Comparison of ENCODE assay signal across 8 cellular contexts in the genomic region with DNA sequence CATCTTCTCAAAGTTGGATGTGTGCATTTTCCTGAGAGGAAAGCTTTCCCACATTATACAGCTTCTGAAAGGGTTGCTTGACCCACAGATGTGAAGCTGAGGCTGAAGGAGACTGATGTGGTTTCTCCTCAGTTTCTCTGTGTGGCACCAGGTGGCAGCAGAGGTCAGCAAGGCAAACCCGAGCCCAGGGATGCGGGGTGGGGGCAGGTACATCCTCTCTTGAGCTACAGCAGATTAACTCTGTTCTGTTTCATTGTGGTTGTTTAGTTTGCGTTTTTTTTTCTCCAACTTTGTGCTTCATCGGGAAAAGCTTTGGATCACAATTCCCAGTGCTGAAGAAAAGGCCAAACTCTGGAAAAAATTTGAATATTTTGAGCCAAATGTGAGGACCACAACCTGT. TPM values are rescaled to one million over a fixed set of nuclear protein-coding genes. Genes with fewer than 3 reads are reported as not detected.
"Had no signal": no experiment of that assay in that cellular context is flagged by ENCODE, and none has a peak within 500 bp of the region (broad histone marks: within the 10 kb centered on the region; RNA-seq: fewer than 3 reads in every experiment).

No MANE protein-coding gene starts in this region.

RNA-seq across cellular contexts. Expression of a gene that starts 26.1 kb away (rescaled TPM):
- total RNA-seq: HepG2, HT1080, IMR-90, M059J, OCI-LY7, PC-3, Right ventricle myocardium inferior, SJCRH30 had no signal
- polyA plus RNA-seq: HepG2, IMR-90 had no signal
